19 cellular contexts compared by ENCODE assay signal in the genomic region with DNA sequence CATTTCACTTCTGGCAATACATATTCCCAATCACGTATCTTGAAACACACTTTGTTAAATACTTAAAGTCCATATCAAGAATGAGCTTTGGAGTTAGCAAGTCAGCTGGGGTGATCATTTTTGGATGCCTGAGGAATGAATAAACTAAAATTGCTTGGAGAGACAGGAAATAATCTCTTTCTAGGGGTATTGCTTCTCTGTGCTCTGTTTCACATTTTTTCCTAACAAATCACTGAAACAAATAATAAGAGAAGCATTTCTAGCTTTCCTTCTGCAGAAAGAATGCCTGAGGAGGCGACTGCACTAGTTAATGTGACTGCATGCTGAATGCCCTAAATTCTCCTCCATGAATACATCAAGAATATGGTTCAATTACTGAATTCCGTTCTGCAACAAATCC.
A peak's percentile ranks its signal among the peaks of the same experiment; 100 is the strongest.
DNase-seq lines count a peak whose midpoint lies in the region; ATAC-seq and TF ChIP-seq lines count a peak whose summit lies in the region.
"Had no signal": no experiment of that assay in that cellular context is flagged by ENCODE, and none has a peak within 500 bp of the region (broad histone marks: within the 10 kb centered on the region; RNA-seq: fewer than 3 reads in every experiment).

No MANE protein-coding gene starts in this region.

- no peaks in the 10 kb centered on the region for H3K4me1 ChIP-seq in PC-3 (ENCODE audit: insufficient read depth, low read length)
- H3K4me1 ChIP-seq: esophagus squamous epithelium had no signal

- H3K4me2 ChIP-seq in PC-3 (ENCODE audit: low read length) = no peak overlapping the region
- H3K4me2 ChIP-seq: KMS-11 had no signal

- POLR2A ChIA-PET in AG04449 (lab: Yijun Ruan, JAX) (interaction anchor here (1.0 kb wide), 1 partner anchor 542 kb away, joined by 4 read pairs; a partner anchor contains a TSS), PC-3 (lab: Charles Lee; ENCODE audit: unreplicated experiment) (no interaction called here)

- CTCF ChIA-PET in AG04449 (lab: Yijun Ruan, JAX) = interaction anchor here (0.9 to 5.4 kb wide), 21 partner anchors 9 to 1110 kb away, joined by 3 to 55 read pairs (median 4); no protein-coding TSS in a partner anchor
- CTCF ChIA-PET in PC-3 (lab: Charles Lee) = no interaction called here

- H3K4me1 Mint-ChIP-seq in brain = peaks cover 8% of the 10 kb centered on the region
- H3K4me1 Mint-ChIP-seq: immature natural killer cell, WTC11 had no signal

- no peak overlapping the region for H2AFZ ChIP-seq in PC-3 (ENCODE audit: low read length)

- H3K36me3 Mint-ChIP-seq in brain = no peaks in the 10 kb centered on the region
- H3K36me3 Mint-ChIP-seq: immature natural killer cell, WTC11 had no signal

- H3K27me3 Mint-ChIP-seq in brain = no peaks in the 10 kb centered on the region

- H3K27ac ChIP-seq in PC-3 (ENCODE audit: low read length) = no peak overlapping the region
- H3K27ac ChIP-seq: esophagus squamous epithelium, KMS-11, neutrophil had no signal

- H3F3A ChIP-seq in PC-3 (ENCODE audit: low read length, unreplicated experiment) = no peaks in the 10 kb centered on the region

- H3K4me3 ChIP-seq in AG04449 (ENCODE audit: low read depth, low read length) = no peak overlapping the region
- no peak overlapping the region for H3K4me3 ChIP-seq in PC-3 (ENCODE audit: low read length)

- no peaks in the 10 kb centered on the region for H3K9me2 ChIP-seq in PC-3 (replicated peaks; ENCODE audit: low read length)

- no peaks in the 10 kb centered on the region for H4K20me1 ChIP-seq in PC-3 (ENCODE audit: low read length)

- no peaks in the 10 kb centered on the region for H3K79me2 ChIP-seq in PC-3 (ENCODE audit: low read length)

- no peaks in the 10 kb centered on the region for H3K9me3 ChIP-seq in PC-3 (ENCODE audit: low read length)
- H3K9me3 ChIP-seq: esophagus squamous epithelium, neutrophil had no signal

- H3K27me3 ChIP-seq in PC-3 (ENCODE audit: low read length) = peaks cover 21% of the 10 kb centered on the region
- H3K27me3 ChIP-seq: esophagus squamous epithelium, neutrophil had no signal

- H3K4me3 Mint-ChIP-seq in brain = no peak overlapping the region
- H3K4me3 Mint-ChIP-seq: immature natural killer cell, WTC11 had no signal

- ATAC-seq in GM19452 (IDR thresholded peaks at IDR 0.05; ENCODE audit: unreplicated experiment) = no peak
- ATAC-seq in PC-3 = no peak

- peak; percentile 55 for DNase-seq in AG04449 (ENCODE audit: low read depth, low spot score)
- peak; percentile 64 for DNase-seq in HS-5 (ENCODE audit: low read depth)
- DNase-seq in iris pigment epithelial cell (ENCODE audit: low read depth) = peak; percentile 57
- no peak for DNase-seq in NCI-H1105 (lab: John Stamatoyannopoulos, UW)
- DNase-seq in NCI-H2196 treated with DMSO at 0.1 percent for 48 hours (lab: John Stamatoyannopoulos, UW; ENCODE audit: unreplicated experiment) = no peak
- no peak for DNase-seq in PC-3
- DNase-seq: 8988T; activated CD4-positive, alpha-beta T cell treated with anti-CD3 and anti-CD28 coated beads, Interleukin-2, amount 50 U/mL, for 4 hours; activated gamma-delta T cell; C1 segment of cervical spinal cord; cerebellar nuclear complex; esophagus squamous epithelium; immature natural killer cell; NK-92 treated with Interleukin-12 subunit alpha and Interleukin-12 subunit beta, amount 100 ng/mL, for 24 hours had no signal

- intact Hi-C loops in PC-3 (cut with micrococcal nuclease) = no loop called here

- no peaks in the 10 kb centered on the region for H3K9me3 Mint-ChIP-seq in brain
- H3K9me3 Mint-ChIP-seq: immature natural killer cell, WTC11 had no signal

- BruUV-seq in PC-3 (replicated peaks; lab: Mats Ljungman, UMichigan) = no TSS peak

- H3K9ac ChIP-seq in PC-3 (ENCODE audit: low read length) = no peak overlapping the region
- H3K9ac ChIP-seq: KMS-11 had no signal

- H3K36me3 ChIP-seq in PC-3 (ENCODE audit: low read depth, low read length) = no peaks in the 10 kb centered on the region
- H3K36me3 ChIP-seq: esophagus squamous epithelium, neutrophil had no signal

- H3K27ac Mint-ChIP-seq in brain = peak overlapping the region; percentile 32 to 76 (median 54)
- H3K27ac Mint-ChIP-seq: WTC11 had no signal

- no peak for TF ChIP-seq CTCF in AG04449 (IDR thresholded peaks at IDR 0.05; ENCODE audit: insufficient read depth, low read length, missing control alignments)
- no peak for TF ChIP-seq CTCF in brain (conservative IDR thresholded peaks at IDR 0.05)
- TF ChIP-seq CTCF in PC-3 (conservative IDR thresholded peaks at IDR 0.05; ENCODE audit: low read depth, low read length) = no peak

Comparison
In these comparisons a context has a peak if more than half of its experiments do, and no peak if none do; other contexts are left out.
1. DNase-seq: peak in AG04449 (single experiment), HS-5 (single experiment) and iris pigment epithelial cell (single experiment); none in NCI-H1105 (single experiment), NCI-H2196 treated with DMSO at 0.1 percent for 48 hours (single experiment) and PC-3 (single experiment).